In genomic region chr5:157714480-157714879, GRCh38 we compare ENCODE assay signal across 1 cellular context.
A peak's percentile ranks its signal among the peaks of the same experiment; 100 is the strongest.
TF ChIP-seq lines count a peak whose summit lies in the region.

No MANE protein-coding gene starts in this region.

TF ChIP-seq in SK-N-SH, 30 proteins besides CTCF, POLR2A, EP300 and RAD21 (continued from another document):
- TF ChIP-seq PBX3 (IDR thresholded peaks at IDR 0.05) (peak; percentile 74), MEF2A (IDR thresholded peaks at IDR 0.05; ENCODE audit: borderline replicate concordance, low read depth) (no peak), TAF1 (IDR thresholded peaks at IDR 0.05; ENCODE audit: borderline replicate concordance, low read depth, low read length) (no peak), MAX (IDR thresholded peaks at IDR 0.05; ENCODE audit: low read depth) (no peak), ELF1 (IDR thresholded peaks at IDR 0.05) (no peak), EZH2phosphoT487 (IDR thresholded peaks at IDR 0.05; ENCODE audit: borderline replicate concordance, low read depth) (no peak), FOXJ3 (CRISPR knock-in tag; IDR thresholded peaks at IDR 0.05) (no peak), SIN3A (IDR thresholded peaks at IDR 0.05; ENCODE audit: borderline replicate concordance, low read depth, low read length) (no peak), FOSL2 (IDR thresholded peaks at IDR 0.05; ENCODE audit: borderline replicate concordance, low read depth) (peak; percentile 23; the same call in 1 of the 2 replicates), NRF1 (IDR thresholded peaks at IDR 0.05; ENCODE audit: low read depth, low read length) (no peak), NFIC (IDR thresholded peaks at IDR 0.05; ENCODE audit: borderline replicate concordance) (no peak; the same call in 1 of the 2 replicates)
